17 cellular contexts compared by ENCODE assay signal in genomic region chr10:15852111-15852557, GRCh38. TPM values are rescaled to one million over a fixed set of nuclear protein-coding genes. Genes with fewer than 3 reads are reported as not detected.
A peak's percentile ranks its signal among the peaks of the same experiment; 100 is the strongest.
DNase-seq lines count a peak whose midpoint lies in the region; ATAC-seq and TF ChIP-seq lines count a peak whose summit lies in the region.
"Had no signal": no experiment of that assay in that cellular context is flagged by ENCODE, and none has a peak within 500 bp of the region (broad histone marks: within the 10 kb centered on the region; RNA-seq: fewer than 3 reads in every experiment).

No MANE protein-coding gene starts in this region.

- dilution Hi-C loops in IMR-90 (cut with HindIII; ENCODE audit: low sequenced_read_pairs, unreplicated experiment), result no loop called here

- TF ChIP-seq CTCF in IMR-90 (conservative IDR thresholded peaks at IDR 0.05; ENCODE audit: low read depth, low read length) (no peak), cardiac fibroblast (IDR thresholded peaks at IDR 0.05; ENCODE audit: low read depth, low read length) (no peak), fibroblast of villous mesenchyme (IDR thresholded peaks at IDR 0.05; ENCODE audit: insufficient read depth, low read depth, low read length) (no peak), upper lobe of left lung (IDR thresholded peaks at IDR 0.05) (no peak)

- no peak overlapping the region for H3K14ac ChIP-seq in IMR-90 (replicated peaks; ENCODE audit: low read depth, low read length)

- DNase-seq in IMR-90 (no peak), cardiac fibroblast (ENCODE audit: low read depth in 2 of 2) (peak; percentile 34 to 45), fibroblast of villous mesenchyme (ENCODE audit: low read depth) (peak; percentile 79), upper lobe of left lung (no peak)
- no peak for DNase-seq in stimulated activated CD4-positive, alpha-beta T cell treated with anti-CD3 and anti-CD28 coated beads, Interleukin-1b, Interleukin-23, amount 100 ng/mL, for 48 hours
- no peak for DNase-seq in stimulated activated naive CD4-positive, alpha-beta T cell treated with Interleukin-2 at 50 U/mL for 16 hours (lab: John Stamatoyannopoulos, UW)
- DNase-seq: ACHN; AML-193; NCI-H1105 treated with DMSO at 0.1 percent for 48 hours; NCI-H1694; NCI-H2081 treated with DMSO at 0.1 percent for 48 hours; NCI-H446 treated with DMSO at 0.1 percent for 48 hours; NCI-H69; NK-92 treated with Interleukin-12 subunit alpha and Interleukin-12 subunit beta, amount 100 ng/mL, for 24 hours had no signal

- H3K9me1 ChIP-seq in IMR-90 (ENCODE audit: insufficient read depth, low read length), result no peaks in the 10 kb centered on the region

- H3K4me2 ChIP-seq in IMR-90 (ENCODE audit: low read depth, low read length), result no peak overlapping the region

- no peak for TF ChIP-seq POLR2A in IMR-90 (IDR thresholded peaks at IDR 0.05; ENCODE audit: low read depth, low read length)
- TF ChIP-seq POLR2A in upper lobe of left lung (IDR thresholded peaks at IDR 0.05), result no peak

- H2AFZ ChIP-seq in IMR-90 (replicated peaks; ENCODE audit: low read length, poor library complexity), result no peak overlapping the region

- H3K27me3 ChIP-seq in IMR-90 (ENCODE audit: control insufficient read depth, insufficient read depth, low read length), result no peaks in the 10 kb centered on the region
- H3K27me3 ChIP-seq in upper lobe of left lung, result no peaks in the 10 kb centered on the region

- in situ Hi-C loops in IMR-90 (cut with MboI; ENCODE audit: low sequenced_read_pairs), result no loop called here

- TF ChIP-seq EP300 in upper lobe of left lung (IDR thresholded peaks at IDR 0.05), result no peak

- intact Hi-C loops in IMR-90 (cut with micrococcal nuclease), result no loop called here

- H3K36me3 ChIP-seq in IMR-90 (ENCODE audit: control insufficient read depth, insufficient read depth, low read length), result peaks cover 2% of the 10 kb centered on the region; the same call in 1 of the 2 replicates
- no peaks in the 10 kb centered on the region for H3K36me3 ChIP-seq in upper lobe of left lung

- H3K9me3 ChIP-seq in IMR-90 (ENCODE audit: control insufficient read depth, insufficient read depth, low read length), result peaks cover 3% of the 10 kb centered on the region; the same call in 1 of the 2 replicates
- peaks cover 0 to 10% (median 8%) of the 10 kb centered on the region in 4 donors for H3K9me3 ChIP-seq in upper lobe of left lung

- H3K4ac ChIP-seq in IMR-90 (ENCODE audit: low read depth, low read length), result no peak overlapping the region

- POLR2A ChIA-PET in IMR-90 (lab: Charles Lee; ENCODE audit: unreplicated experiment), result no interaction called here

- no TSS peak for BruUV-seq in IMR-90 (replicated peaks; lab: Mats Ljungman, UMichigan)

- no peak overlapping the region for H4K8ac ChIP-seq in IMR-90 (ENCODE audit: low read depth in 2 of 2, low read length in 2 of 2)

- H2AK5ac ChIP-seq in IMR-90 (ENCODE audit: low read depth, low read length), result no peak overlapping the region

- H3K27ac ChIP-seq in IMR-90 (ENCODE audit: insufficient read depth, low read length) (no peak overlapping the region), upper lobe of left lung (no peak overlapping the region)
- H3K27ac ChIP-seq: C4-2B had no signal

- H2BK120ac ChIP-seq in IMR-90 (ENCODE audit: low read depth, low read length), result no peak overlapping the region

- no peak overlapping the region for H3K4me3 ChIP-seq in IMR-90 (ENCODE audit: insufficient read depth, low read depth, low read length)
- no peak overlapping the region for H3K4me3 ChIP-seq in cardiac fibroblast (replicated peaks in 1 of 2; ENCODE audit: low read depth in 2 of 2, low read length in 2 of 2)
- H3K4me3 ChIP-seq in fibroblast of villous mesenchyme (ENCODE audit: low read depth, low read length), result no peak overlapping the region
- H3K4me3 ChIP-seq in upper lobe of left lung, result no peak overlapping the region

- TF ChIP-seq RAD21 in IMR-90 (IDR thresholded peaks at IDR 0.05; ENCODE audit: low read length), result no peak

- H3K9ac ChIP-seq in IMR-90 (ENCODE audit: low read depth, low read length), result no peak overlapping the region

- H2BK20ac ChIP-seq in IMR-90 (ENCODE audit: low read depth, low read length), result no peak overlapping the region

- H4K20me1 ChIP-seq in IMR-90 (ENCODE audit: insufficient read depth, low read length), result peaks cover 8% of the 10 kb centered on the region; the same call in 1 of the 2 replicates

- CTCF ChIA-PET in IMR-90 (lab: Yijun Ruan, JAX), result no interaction called here

- H2BK15ac ChIP-seq in IMR-90 (ENCODE audit: low read depth, low read length), result no peak overlapping the region

- ATAC-seq in IMR-90 (ENCODE audit: low read depth) (no peak), upper lobe of left lung (ENCODE audit: low FRiP score in 2 of 2) (no peak), HG03439 (IDR thresholded peaks at IDR 0.05; ENCODE audit: unreplicated experiment) (no peak)
- ATAC-seq: Right ventricle myocardium inferior had no signal

- H3K4me1 ChIP-seq in IMR-90 (ENCODE audit: control insufficient read depth, insufficient read depth, low read length) (no peaks in the 10 kb centered on the region; the same call in 1 of the 2 replicates), upper lobe of left lung (peaks cover 5 to 25% (median 10%) of the 10 kb centered on the region in 4 donors)

- no peak overlapping the region for H4K91ac ChIP-seq in IMR-90 (ENCODE audit: insufficient read depth, low read depth, low read length)

- peaks cover 11 to 58% of the 10 kb centered on the region in 2 experiments for H3K79me1 ChIP-seq in IMR-90 (ENCODE audit: low read depth in 1 of 2, low read length in 2 of 2)

- no peak overlapping the region for H3K18ac ChIP-seq in IMR-90 (ENCODE audit: low read depth, low read length)

- H4K5ac ChIP-seq in IMR-90 (ENCODE audit: low read depth, low read length), result no peak overlapping the region

- no peak overlapping the region for H3K23ac ChIP-seq in IMR-90 (ENCODE audit: low read depth, low read length)

- H2AK9ac ChIP-seq in IMR-90 (replicated peaks; ENCODE audit: low read depth, low read length, poor library complexity), result no peak overlapping the region

- no peak overlapping the region for H2BK5ac ChIP-seq in IMR-90 (ENCODE audit: low read depth, low read length, poor library complexity, severe bottlenecking)

- WGBS in IMR-90 (ENCODE audit: extremely low coverage in 2 of 2, insufficient read length in 1 of 2), 2 experiments, result no CpG with 5 or more reads among the region's 2 CpGs
- WGBS in upper lobe of left lung, 2 donors, result 62 to 70% methylated on average over 2 of the region's 2 CpGs

- no peak overlapping the region for H3K56ac ChIP-seq in IMR-90 (ENCODE audit: extremely low read depth, insufficient read depth, low read length)

TF ChIP-seq in IMR-90, 13 proteins besides CTCF, POLR2A, EP300 and RAD21:
- peak; percentile 32; the same call in 1 of the 2 replicates for TF ChIP-seq CEBPB (IDR thresholded peaks at IDR 0.05; ENCODE audit: low read depth, low read length)
- TF ChIP-seq BHLHE40 (IDR thresholded peaks at IDR 0.05; ENCODE audit: low read depth, low read length), result no peak
- no peak for TF ChIP-seq NFE2L2 (IDR thresholded peaks at IDR 0.05; ENCODE audit: low read depth, low read length)
- no peak for TF ChIP-seq RFX5 (IDR thresholded peaks at IDR 0.05; ENCODE audit: low read depth, low read length)
- peak; percentile 67 for TF ChIP-seq MAFK (IDR thresholded peaks at IDR 0.05; ENCODE audit: low read depth, low read length)

RNA-seq across cellular contexts. Expression of gene MINDY3, which starts 8.2 kb away (rescaled TPM):
- total RNA-seq in IMR-90 (2012; rRNA removed) (14.5 and 26.4 TPM in 2 replicates), fibroblast of villous mesenchyme (29.6 and 39.7 TPM in 2 replicates), upper lobe of left lung (10 to 100 TPM; 10.8 to 39.8 (median 26.5) TPM)
- 10.1 and 13.9 TPM in 2 replicates for polyA plus RNA-seq in IMR-90 (2012; rRNA removed)
- 1.9 and 3.4 TPM in 2 replicates for polyA plus RNA-seq in IMR-90 (2012; cell fraction: cytosol; rRNA removed)
- 4.8 and 31.2 TPM in 2 replicates for polyA plus RNA-seq in IMR-90 (2012; cell fraction: nucleus; rRNA removed; ENCODE audit: low replicate concordance)

Comparison
In these comparisons a context has a peak if more than half of its experiments do, and no peak if none do; other contexts are left out.
1. DNase-seq: peak in cardiac fibroblast (2 of 2) and fibroblast of villous mesenchyme (single experiment); none in IMR-90 (single experiment), upper lobe of left lung (0 of 2), stimulated activated CD4-positive, alpha-beta T cell treated with anti-CD3 and anti-CD28 coated beads, Interleukin-1b, Interleukin-23, amount 100 ng/mL, for 48 hours (single experiment) and stimulated activated naive CD4-positive, alpha-beta T cell treated with Interleukin-2 at 50 U/mL for 16 hours (single experiment).